Comparison of ENCODE assay signal across 30 cellular contexts in the genomic region with DNA sequence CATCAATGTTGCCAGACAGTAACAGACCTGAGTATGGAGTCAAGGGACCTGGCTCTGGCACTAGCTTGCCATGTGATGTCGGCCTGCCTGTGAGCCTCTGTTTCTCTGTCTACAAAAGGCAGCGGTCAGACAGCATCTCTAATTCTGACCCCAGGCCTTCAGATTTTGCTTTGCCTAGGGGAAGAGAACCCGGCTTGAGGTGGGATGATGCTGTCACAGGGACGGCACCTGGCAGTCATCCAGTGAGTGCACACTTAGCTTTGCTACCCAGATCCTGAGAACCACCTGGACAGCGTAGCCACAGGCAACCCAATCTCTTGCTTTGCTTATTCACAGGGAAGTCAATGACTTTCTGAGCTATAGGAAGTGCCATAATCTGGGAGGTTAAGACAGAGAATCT.
"Had no signal": no experiment of that assay in that cellular context is flagged by ENCODE, and none has a peak within 500 bp of the region (broad histone marks: within the 10 kb centered on the region; RNA-seq: fewer than 3 reads in every experiment).

No MANE protein-coding gene starts in this region.

- H3K9me3 ChIP-seq: SJSA1, SK-N-SH had no signal

- DNase-seq: Karpas-422, KBM-7, MM.1S, MV-4-11, NCI-H1092, NCI-H1105, NCI-H1417 treated with DMSO at 0.1 percent for 48 hours, NCI-H1436 treated with DMSO at 0.1 percent for 48 hours, NCI-H1694 treated with DMSO at 0.1 percent for 48 hours, NCI-H187 treated with DMSO at 0.1 percent for 48 hours, NCI-H2029 treated with DMSO at 0.1 percent for 48 hours, NCI-H2081 treated with DMSO at 0.1 percent for 48 hours, NCI-H2107, NCI-H2171 treated with DMSO at 0.1 percent for 48 hours, NCI-H2227 treated with DMSO at 0.1 percent for 48 hours, NCI-H446, NCI-H510A treated with DMSO at 0.1 percent for 48 hours, NCI-H524 treated with DMSO at 0.1 percent for 48 hours, NCI-H526 treated with DMSO at 0.1 percent for 48 hours, NCI-H774, PC-9, SHP77 treated with DMSO at 0.1 percent for 48 hours, SK-N-SH, SW 1271 had no signal

- H3K4me1 ChIP-seq: SJSA1 had no signal

- H3K36me3 ChIP-seq: SJSA1 had no signal

- H3K4me3 ChIP-seq: PC-9, SJSA1 had no signal

- FAIRE-seq: RCC 7860 had no signal

- H3K27ac ChIP-seq: KMS-11, PC-9, RWPE1, SJSA1 had no signal

- H2AFZ ChIP-seq: PC-9 had no signal

- H3K27me3 ChIP-seq: SJSA1 had no signal

- H3K9ac ChIP-seq: KMS-11, SK-N-SH had no signal

- H3K4me2 ChIP-seq: KMS-11, PC-9, SK-N-SH had no signal

- ATAC-seq: Panc1, Right ventricle myocardium inferior had no signal
